10 cellular contexts compared by ENCODE assay signal in the genomic region with DNA sequence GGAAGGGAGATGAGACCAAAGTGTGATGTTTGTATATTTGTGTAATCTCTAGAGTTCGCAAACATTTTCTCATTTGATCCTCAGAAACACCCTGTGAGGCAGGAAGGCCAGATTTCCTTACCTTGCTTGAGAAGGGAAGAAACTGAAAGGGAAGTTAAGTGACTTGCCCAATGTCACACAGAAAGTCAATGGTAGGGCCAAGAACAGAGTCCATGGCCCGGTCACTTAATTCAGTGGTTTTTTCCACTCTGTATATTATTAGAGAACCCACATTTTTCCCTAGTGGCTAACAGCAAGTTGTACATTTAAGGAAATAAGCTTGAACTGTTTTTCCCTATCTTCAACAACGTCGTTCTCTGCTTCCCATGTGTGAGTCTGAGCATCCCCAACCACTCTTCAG. TPM values are rescaled to one million over a fixed set of nuclear protein-coding genes. Genes with fewer than 3 reads are reported as not detected.
A peak's percentile ranks its signal among the peaks of the same experiment; 100 is the strongest.
DNase-seq lines count a peak whose midpoint lies in the region; ATAC-seq and TF ChIP-seq lines count a peak whose summit lies in the region.
"Had no signal": no experiment of that assay in that cellular context is flagged by ENCODE, and none has a peak within 500 bp of the region (broad histone marks: within the 10 kb centered on the region; RNA-seq: fewer than 3 reads in every experiment).

No MANE protein-coding gene starts in this region.

- H3K4me3 ChIP-seq in OCI-LY7 (ENCODE audit: low read depth, low read length, poor library complexity, severe bottlenecking): peak overlapping the region; percentile 28

- no peak for TF ChIP-seq CTCF in OCI-LY7 (conservative IDR thresholded peaks at IDR 0.05; ENCODE audit: low read length)
- no peak for TF ChIP-seq CTCF in natural killer cell (IDR thresholded peaks at IDR 0.05)

- H3K4me2 ChIP-seq in OCI-LY7 (ENCODE audit: low read length): peak overlapping the region; percentile 65

- intact Hi-C loops in OCI-LY7 (cut with micrococcal nuclease; ENCODE audit: unreplicated experiment) (loop anchor here (2.0 to 10.0 kb wide), 3 partner anchors 25 to 257 kb away; a partner anchor contains a TSS), natural killer cell (cut with micrococcal nuclease) (loop anchor here (10.0 kb wide), 1 partner anchor 73 kb away; no protein-coding TSS in a partner anchor)

- peaks cover 9% of the 10 kb centered on the region for H3K27me3 Mint-ChIP-seq in T-helper 2 cell treated with Interferon-gamma antibody and Interleukin-4, amounts not matched to agents 5 μg/mL and 100 μg/mL, for 36 hours (ENCODE audit: low read depth)
- peaks cover 3 to 16% of the 10 kb centered on the region in 2 donors for H3K27me3 Mint-ChIP-seq in natural killer cell (ENCODE audit: low read depth in 2 of 2)

- H3K9me2 ChIP-seq in OCI-LY7 (ENCODE audit: insufficient read depth, low read length): no peaks in the 10 kb centered on the region

- peak overlapping the region; percentile 40 for H3K27ac ChIP-seq in OCI-LY7 (ENCODE audit: low read depth, low read length, poor library complexity, severe bottlenecking)

- POLR2A ChIA-PET in OCI-LY7 (lab: Charles Lee): interaction anchor here (1.1 to 1.8 kb wide), 2 partner anchors 17 to 26 kb away, joined by 3 to 5 read pairs; a partner anchor contains a TSS

- no peaks in the 10 kb centered on the region for H3K9me3 ChIP-seq in OCI-LY7 (ENCODE audit: low read length)

- no peaks in the 10 kb centered on the region for H3K36me3 Mint-ChIP-seq in T-helper 2 cell treated with Interferon-gamma antibody and Interleukin-4, amounts not matched to agents 5 μg/mL and 100 μg/mL, for 36 hours (ENCODE audit: low read depth)
- no peaks in the 10 kb centered on the region for H3K36me3 Mint-ChIP-seq in natural killer cell

- peak; percentile 8 for ATAC-seq in GM21528 (IDR thresholded peaks at IDR 0.05; ENCODE audit: low FRiP score, unreplicated experiment)
- ATAC-seq in natural killer cell: no peak

- H2AFZ ChIP-seq in OCI-LY7 (ENCODE audit: low read length): peak overlapping the region; percentile 99

- peaks cover 15% of the 10 kb centered on the region for H3K4me1 Mint-ChIP-seq in T-helper 2 cell treated with Interferon-gamma antibody and Interleukin-4, amounts not matched to agents 5 μg/mL and 100 μg/mL, for 36 hours (ENCODE audit: low read depth)
- H3K4me1 Mint-ChIP-seq in natural killer cell: peaks cover 20 to 21% of the 10 kb centered on the region in 2 donors

- peaks cover 25% of the 10 kb centered on the region for H3K4me1 ChIP-seq in OCI-LY7 (ENCODE audit: insufficient read depth, low read length, poor library complexity, severe bottlenecking)

- H3K36me3 ChIP-seq in OCI-LY7 (ENCODE audit: insufficient read depth, low read length): no peaks in the 10 kb centered on the region

- no peaks in the 10 kb centered on the region for H3K79me2 ChIP-seq in OCI-LY7 (ENCODE audit: insufficient read depth, low read depth, low read length)

- no peaks in the 10 kb centered on the region for H3K9me3 Mint-ChIP-seq in T-helper 2 cell treated with Interferon-gamma antibody and Interleukin-4, amounts not matched to agents 5 μg/mL and 100 μg/mL, for 36 hours
- H3K9me3 Mint-ChIP-seq in natural killer cell: no peaks in the 10 kb centered on the region

- no peak for DNase-seq in T-helper 2 cell treated with Interferon-gamma antibody and Interleukin-4, amounts not matched to agents 5 μg/mL and 100 μg/mL, for 36 hours (ENCODE audit: low spot score)
- DNase-seq in T-helper 2 cell (no peak), OCI-LY7 (ENCODE audit: low spot score) (no peak), natural killer cell (no peak)
- DNase-seq in stimulated activated CD4-positive, alpha-beta T cell treated with anti-CD3 and anti-CD28 coated beads, Interleukin-4, amount 100 ng/mL, for 4 hours: no peak
- DNase-seq in stimulated activated CD4-positive, alpha-beta T cell treated with anti-CD3 and anti-CD28 coated beads, Interleukin-4, amount 100 ng/mL, for 24 hours: no peak
- no peak for DNase-seq in stimulated activated CD4-positive, alpha-beta T cell treated with anti-CD3 and anti-CD28 coated beads, Interleukin-1b, Interleukin-23, amount 100 ng/mL, for 48 hours
- DNase-seq: foreskin fibroblast, NCI-H146 had no signal

- peak overlapping the region; percentile 55 for H3K27ac Mint-ChIP-seq in T-helper 2 cell treated with Interferon-gamma antibody and Interleukin-4, amounts not matched to agents 5 μg/mL and 100 μg/mL, for 36 hours
- H3K27ac Mint-ChIP-seq in natural killer cell: peak overlapping the region in 1 of 2 donors; percentile 31

- no peaks in the 10 kb centered on the region for H4K20me1 ChIP-seq in OCI-LY7 (ENCODE audit: insufficient read depth, low read length)

- CTCF ChIA-PET in OCI-LY7 (lab: Charles Lee; ENCODE audit: unreplicated experiment): no interaction called here

- BruUV-seq in OCI-LY7 (replicated peaks; lab: Mats Ljungman, UMichigan): no TSS peak

- H3K4me3 Mint-ChIP-seq in T-helper 2 cell treated with Interferon-gamma antibody and Interleukin-4, amounts not matched to agents 5 μg/mL and 100 μg/mL, for 36 hours: peak overlapping the region; percentile 61
- H3K4me3 Mint-ChIP-seq in natural killer cell: peak overlapping the region; percentile 65

RNA-seq across cellular contexts. Expression of a gene that starts 25.6 kb away (rescaled TPM):
- total RNA-seq in OCI-LY7 (2014; rRNA removed; shearing (Covaris generic)): 33.6 and 56.6 TPM in 2 replicates
- total RNA-seq in OCI-LY7 (2022) (44.3 and 44.9 TPM in 2 replicates), natural killer cell (10 to 100 TPM in 1 of 3 donors, 1 to 10 TPM in 2; 3.9 to 23.6 (median 7.3) TPM)
